Comparison of ENCODE assay signal across 10 cellular contexts in the genomic region with DNA sequence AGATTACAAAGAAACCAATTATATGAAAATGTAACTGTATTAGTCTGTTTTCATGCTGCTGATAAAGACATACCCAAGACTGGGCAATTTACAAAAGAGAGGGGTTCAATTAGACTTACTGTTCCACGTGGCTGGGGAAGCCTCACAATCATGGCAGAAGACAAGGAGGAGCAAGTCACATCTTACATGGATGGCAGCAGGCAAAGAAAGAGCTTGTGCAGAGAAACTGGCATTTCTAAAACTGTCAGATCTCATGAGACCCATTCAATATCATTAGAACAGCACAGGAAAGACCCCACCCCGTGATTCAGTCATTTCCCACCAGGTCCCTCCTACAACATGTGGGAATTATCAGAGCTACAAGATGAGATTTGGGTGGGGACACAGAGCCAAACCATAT. TPM values are rescaled to one million over a fixed set of nuclear protein-coding genes. Genes with fewer than 3 reads are reported as not detected.
"Had no signal": no experiment of that assay in that cellular context is flagged by ENCODE, and none has a peak within 500 bp of the region (broad histone marks: within the 10 kb centered on the region; RNA-seq: fewer than 3 reads in every experiment).

No MANE protein-coding gene starts in this region.

RNA-seq across cellular contexts. Expression of gene MAS1, which starts 33.4 kb away (rescaled TPM):
- total RNA-seq: PC-3, PC-9, Peyer's patch, Right ventricle myocardium inferior, Right ventricle myocardium superior, RPMI7951, SJSA1, SK-MEL-5, T-cell had no signal
- polyA plus RNA-seq: SK-N-SH had no signal
